In the genomic region with DNA sequence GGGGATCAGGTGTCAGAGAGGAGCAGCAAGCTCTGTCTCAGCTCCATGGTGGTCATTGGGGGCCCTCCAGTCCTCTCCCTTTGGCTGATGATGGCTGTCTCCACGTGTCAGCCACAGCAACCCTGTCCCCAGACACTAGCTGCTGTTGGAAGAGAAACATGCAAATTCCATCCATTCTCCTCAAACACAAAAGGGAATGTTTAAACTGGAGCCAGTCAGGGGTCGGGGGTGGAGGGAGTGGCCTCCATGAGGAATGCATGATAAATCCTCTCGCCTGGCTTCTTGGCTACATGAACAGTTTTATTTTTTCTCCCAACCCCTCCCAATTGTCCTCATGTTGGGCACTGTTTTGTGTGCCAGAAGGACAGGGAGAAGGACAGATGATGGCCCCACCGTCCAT, we compare ENCODE assay signal across 17 cellular contexts.
"Had no signal": no experiment of that assay in that cellular context is flagged by ENCODE, and none has a peak within 500 bp of the region (broad histone marks: within the 10 kb centered on the region; RNA-seq: fewer than 3 reads in every experiment).

No MANE protein-coding gene starts in this region.

- H3K27ac ChIP-seq: body of pancreas, left ventricle myocardium inferior, right atrium auricular region, thyroid gland, WERI-Rb-1 had no signal

- H3K4me1 ChIP-seq: body of pancreas, left ventricle myocardium inferior, right atrium auricular region, thyroid gland had no signal

- H3K27me3 ChIP-seq: body of pancreas, right atrium auricular region, thyroid gland had no signal

- ATAC-seq: body of pancreas; naive thymus-derived CD8-positive, alpha-beta T cell; stimulated activated memory B cell treated with anti-CD40 and anti-IgM and Interleukin-4, amounts not matched to agents 10 μg/mL and 1 μg/mL and 100 μg/mL, for 72 hours had no signal

- H3K9me3 ChIP-seq: body of pancreas, left ventricle myocardium inferior, right atrium auricular region, thyroid gland had no signal

- H3K36me3 Mint-ChIP-seq: activated CD4-positive, alpha-beta memory T cell treated with anti-CD3 and anti-CD28 coated beads for 36 hours; naive thymus-derived CD8-positive, alpha-beta T cell; stimulated activated memory B cell treated with anti-CD40 and anti-IgM and Interleukin-4, amounts not matched to agents 10 μg/mL and 1 μg/mL and 100 μg/mL, for 72 hours had no signal

- H3K4me3 Mint-ChIP-seq: activated CD4-positive, alpha-beta memory T cell treated with anti-CD3 and anti-CD28 coated beads for 36 hours; activated naive CD8-positive, alpha-beta T cell; activated T-cell treated with anti-CD3 and anti-CD28 coated beads, Interleukin-2, amount 50 U/mL, for 24 hours; stimulated activated memory B cell treated with anti-CD40 and anti-IgM and Interleukin-4, amounts not matched to agents 10 μg/mL and 1 μg/mL and 100 μg/mL, for 72 hours had no signal

- H3K27ac Mint-ChIP-seq: activated CD4-positive, alpha-beta memory T cell treated with anti-CD3 and anti-CD28 coated beads for 36 hours; activated naive CD8-positive, alpha-beta T cell; activated T-cell treated with anti-CD3 and anti-CD28 coated beads, Interleukin-2, amount 50 U/mL, for 24 hours; stimulated activated memory B cell treated with anti-CD40 and anti-IgM and Interleukin-4, amounts not matched to agents 10 μg/mL and 1 μg/mL and 100 μg/mL, for 72 hours had no signal

- H3K27me3 Mint-ChIP-seq: activated CD4-positive, alpha-beta memory T cell treated with anti-CD3 and anti-CD28 coated beads for 36 hours; activated naive CD8-positive, alpha-beta T cell; activated T-cell treated with anti-CD3 and anti-CD28 coated beads, Interleukin-2, amount 50 U/mL, for 24 hours had no signal

- H3K4me1 Mint-ChIP-seq: stimulated activated memory B cell treated with anti-CD40 and anti-IgM and Interleukin-4, amounts not matched to agents 10 μg/mL and 1 μg/mL and 100 μg/mL, for 72 hours had no signal

- H3K4me3 ChIP-seq: body of pancreas, left ventricle myocardium inferior, right atrium auricular region, thyroid gland had no signal

- H3K36me3 ChIP-seq: left ventricle myocardium inferior, right atrium auricular region, thyroid gland, WERI-Rb-1 had no signal

- H3K9me3 Mint-ChIP-seq: activated CD4-positive, alpha-beta memory T cell treated with anti-CD3 and anti-CD28 coated beads for 36 hours; activated T-cell treated with anti-CD3 and anti-CD28 coated beads, Interleukin-2, amount 50 U/mL, for 24 hours had no signal

- DNase-seq: activated CD4-positive, alpha-beta memory T cell treated with anti-CD3 and anti-CD28 coated beads for 36 hours; activated T-cell treated with anti-CD3 and anti-CD28 coated beads, Interleukin-2, amount 50 U/mL, for 24 hours; amygdala; body of pancreas; caudate nucleus; cortex of kidney; effector CD8-positive, alpha-beta T cell; head of caudate nucleus; left ventricle myocardium inferior; naive thymus-derived CD8-positive, alpha-beta T cell; nucleus accumbens; stimulated activated CD4-positive, alpha-beta T cell treated with anti-CD3 and anti-CD28 coated beads, Interleukin-2, amount 100 ng/mL, for 48 hours; thyroid gland; WERI-Rb-1 had no signal
